ENCODE assay signal across 7 cellular contexts in the genomic region with DNA sequence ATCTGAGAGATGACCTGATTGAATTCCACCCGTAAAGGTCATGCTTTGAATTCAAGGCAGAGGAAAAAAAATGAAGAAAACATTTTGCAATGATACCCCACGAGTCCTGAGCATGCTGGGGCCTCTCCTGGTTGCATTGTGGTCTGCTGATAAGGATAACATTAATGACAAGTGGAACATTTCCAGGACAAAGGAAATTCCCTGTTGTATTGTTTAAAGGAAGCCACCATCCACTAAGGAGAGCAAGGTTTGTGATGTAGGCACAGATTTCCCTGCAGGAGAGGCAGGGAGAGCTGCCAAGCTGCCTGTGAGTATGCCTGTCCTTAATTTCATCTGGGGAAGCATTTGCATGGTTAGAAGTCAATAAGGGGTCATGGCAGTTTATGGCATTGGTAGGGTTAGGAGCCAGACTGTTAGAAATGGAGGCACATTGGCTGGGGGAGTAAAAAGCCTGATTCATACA. TPM values are rescaled to one million over a fixed set of nuclear protein-coding genes. Genes with fewer than 3 reads are reported as not detected.
DNase-seq lines count a peak whose midpoint lies in the region; ATAC-seq lines count a peak whose summit lies in the region.

No MANE protein-coding gene starts in this region.

- peaks cover 97 to 99% (median 98%) of the 10 kb centered on the region in 3 donors for H3K4me1 Mint-ChIP-seq in T-cell
- H3K4me1 Mint-ChIP-seq in stimulated activated effector memory CD8-positive, alpha-beta T cell treated with anti-CD3 and anti-CD28 coated beads, Interleukin-12 subunit alpha, Interleukin-12 subunit beta, amount 100 ng/mL, for 72 hours: peaks cover 90% of the 10 kb centered on the region

- H3K27ac Mint-ChIP-seq in T-cell: peak overlapping the region; percentile 98 to 100
- peak overlapping the region; percentile 99 for H3K27ac Mint-ChIP-seq in stimulated activated effector memory CD8-positive, alpha-beta T cell treated with anti-CD3 and anti-CD28 coated beads, Interleukin-12 subunit alpha, Interleukin-12 subunit beta, amount 100 ng/mL, for 72 hours

- DNase-seq in H4 (ENCODE audit: low spot score) (peak; percentile 76), T-cell (no peak), Right ventricle myocardium superior (peak; percentile 66), nucleus accumbens (lab: John Stamatoyannopoulos, UW) (no peak)
- no peak for DNase-seq in stimulated activated effector memory CD8-positive, alpha-beta T cell treated with anti-CD3 and anti-CD28 coated beads, Interleukin-12 subunit alpha, Interleukin-12 subunit beta, amount 100 ng/mL, for 72 hours (ENCODE audit: low spot score in 2 of 2)

- no peaks in the 10 kb centered on the region for H3K9me3 Mint-ChIP-seq in T-cell
- peaks cover 2% of the 10 kb centered on the region for H3K9me3 Mint-ChIP-seq in stimulated activated effector memory CD8-positive, alpha-beta T cell treated with anti-CD3 and anti-CD28 coated beads, Interleukin-12 subunit alpha, Interleukin-12 subunit beta, amount 100 ng/mL, for 72 hours

- H3K4me3 Mint-ChIP-seq in T-cell: peak overlapping the region in 2 of 3 donors; percentile 66 to 82
- peak overlapping the region; percentile 79 for H3K4me3 Mint-ChIP-seq in stimulated activated effector memory CD8-positive, alpha-beta T cell treated with anti-CD3 and anti-CD28 coated beads, Interleukin-12 subunit alpha, Interleukin-12 subunit beta, amount 100 ng/mL, for 72 hours

- ATAC-seq in T-cell (replicated peaks in 1 of 4) (no peak), Right ventricle myocardium superior (ENCODE audit: poor library complexity) (no peak), HG02610 (IDR thresholded peaks at IDR 0.05; ENCODE audit: unreplicated experiment) (no peak)
- ATAC-seq in stimulated activated effector memory CD8-positive, alpha-beta T cell treated with anti-CD3 and anti-CD28 coated beads, Interleukin-12 subunit alpha, Interleukin-12 subunit beta, amount 100 ng/mL, for 72 hours: no peak
- ATAC-seq in activated CD4-positive, CD25-positive, alpha-beta regulatory T cell treated with anti-CD3 and anti-CD28 coated beads, Interleukin-2, amount 50 U/mL, for 24 hours: no peak

- H3K36me3 Mint-ChIP-seq in T-cell: peaks cover 6% of the 10 kb centered on the region
- peaks cover 36% of the 10 kb centered on the region for H3K36me3 Mint-ChIP-seq in stimulated activated effector memory CD8-positive, alpha-beta T cell treated with anti-CD3 and anti-CD28 coated beads, Interleukin-12 subunit alpha, Interleukin-12 subunit beta, amount 100 ng/mL, for 72 hours

- intact Hi-C loops in Right ventricle myocardium superior (cut with DNase I): no loop called here

- H3K27me3 Mint-ChIP-seq in T-cell: no peaks in the 10 kb centered on the region

- POLR2A ChIA-PET in T-cell (lab: Charles Lee): interaction anchor here (0.6 to 1.4 kb wide), 4 partner anchors 10 to 22 kb away, joined by 3 to 4 read pairs (median 4); partner anchors contain the start of gene FLI1 (in 1 of the 2)

- CTCF ChIA-PET in T-cell (lab: Charles Lee): interaction anchor here in 1 of 2 donors (1.0 kb wide), 2 partner anchors 12 to 115 kb away, joined by 3 to 6 read pairs; no protein-coding TSS in a partner anchor

RNA-seq across cellular contexts. Expression of gene FLI1, which starts 21.9 kb away (rescaled TPM):
- total RNA-seq in H4 (2014; rRNA removed; shearing (Covaris generic)): 4.6 and 4.9 TPM in 2 replicates
- total RNA-seq in T-cell (100 to 1,000 TPM in 2 of 5 donors, 10 to 100 TPM in 3; 87.0 to 114 (median 94.6) TPM), Right ventricle myocardium superior (14.0 TPM)

Comparison
In these comparisons a context has a peak if more than half of its experiments do, and no peak if none do; other contexts are left out.
1. DNase-seq: peak in H4 (single experiment) and Right ventricle myocardium superior (single experiment); none in T-cell (0 of 34), stimulated activated effector memory CD8-positive, alpha-beta T cell treated with anti-CD3 and anti-CD28 coated beads, Interleukin-12 subunit alpha, Interleukin-12 subunit beta, amount 100 ng/mL, for 72 hours (0 of 2) and nucleus accumbens (0 of 56).